ENCODE assay signal across 31 cellular contexts in genomic region chr17:41428591-41429326, GRCh38. TPM values are rescaled to one million over a fixed set of nuclear protein-coding genes. Genes with fewer than 3 reads are reported as not detected.
A peak's percentile ranks its signal among the peaks of the same experiment; 100 is the strongest.
DNase-seq lines count a peak whose midpoint lies in the region; ATAC-seq, FAIRE-seq and TF ChIP-seq lines count a peak whose summit lies in the region.
"Had no signal": no experiment of that assay in that cellular context is flagged by ENCODE, and none has a peak within 500 bp of the region (broad histone marks: within the 10 kb centered on the region; RNA-seq: fewer than 3 reads in every experiment).

No MANE protein-coding gene starts in this region.

- H3K56ac ChIP-seq in IMR-90 (ENCODE audit: extremely low read depth, insufficient read depth, low read length), result no peak overlapping the region
- no peak overlapping the region for H3K56ac ChIP-seq in H1 (replicated peaks; ENCODE audit: insufficient read length, low read depth, low read length)

- no peak overlapping the region for H3K4me3 Mint-ChIP-seq in activated naive CD4-positive, alpha-beta T cell treated with anti-CD3 and anti-CD28 coated beads, Interleukin-2, amount 10 ng/mL, durations not matched to agents 7 days and 5 days
- H3K4me3 Mint-ChIP-seq: activated B cell treated with CpG ODN at 0.5 μM for 24 hours; H9; memory B cell; naive thymus-derived CD4-positive, alpha-beta T cell; stimulated activated effector memory CD8-positive, alpha-beta T cell treated with anti-CD3 and anti-CD28 coated beads, Interleukin-12 subunit alpha, Interleukin-12 subunit beta, amount 100 ng/mL, for 72 hours had no signal

- no peak overlapping the region for H3K18ac ChIP-seq in IMR-90 (ENCODE audit: low read depth, low read length)
- H3K18ac ChIP-seq in H1 (ENCODE audit: extremely low read depth, low read length), result no peak overlapping the region

- ATAC-seq in IMR-90 (ENCODE audit: low read depth), result no peak; the same call in 1 of the 2 replicates
- ATAC-seq: foreskin keratinocyte; naive thymus-derived CD4-positive, alpha-beta T cell; PC-3; stimulated activated effector memory CD8-positive, alpha-beta T cell treated with anti-CD3 and anti-CD28 coated beads, Interleukin-12 subunit alpha, Interleukin-12 subunit beta, amount 100 ng/mL, for 72 hours had no signal

- H3K23me2 ChIP-seq in H1 (ENCODE audit: low read depth, low read length), result no peaks in the 10 kb centered on the region

- H4K91ac ChIP-seq in IMR-90 (ENCODE audit: insufficient read depth, low read depth, low read length), result no peak overlapping the region; the same call in 1 of the 2 replicates
- H4K91ac ChIP-seq in H1 (replicated peaks; ENCODE audit: insufficient read length, low read length), result no peak overlapping the region

- H4K20me1 ChIP-seq in IMR-90 (ENCODE audit: insufficient read depth, low read length), result no peaks in the 10 kb centered on the region
- H4K20me1 ChIP-seq in H1 (replicated peaks in 1 of 2; ENCODE audit: control insufficient read depth in 1 of 2, insufficient read depth in 2 of 2, low read length in 2 of 2), result no peaks in the 10 kb centered on the region

- BruUV-seq in IMR-90 (replicated peaks; lab: Mats Ljungman, UMichigan), result no TSS peak

- H2BK12ac ChIP-seq in H1 (ENCODE audit: low read depth, low read length), result no peak overlapping the region

- no peak overlapping the region for H2AK9ac ChIP-seq in IMR-90 (replicated peaks; ENCODE audit: low read depth, low read length, poor library complexity)

- H3K36me3 Mint-ChIP-seq in activated naive CD4-positive, alpha-beta T cell treated with anti-CD3 and anti-CD28 coated beads, Interleukin-2, amount 10 ng/mL, durations not matched to agents 7 days and 5 days, result no peaks in the 10 kb centered on the region
- H3K36me3 Mint-ChIP-seq: CD14-positive monocyte; memory B cell; naive thymus-derived CD4-positive, alpha-beta T cell; stimulated activated effector memory CD8-positive, alpha-beta T cell treated with anti-CD3 and anti-CD28 coated beads, Interleukin-12 subunit alpha, Interleukin-12 subunit beta, amount 100 ng/mL, for 72 hours had no signal

- no peak for TF ChIP-seq POLR2A in IMR-90 (IDR thresholded peaks at IDR 0.05; ENCODE audit: low read depth, low read length)
- no peak for TF ChIP-seq POLR2A in H1 (IDR thresholded peaks at IDR 0.05; ENCODE audit: control extremely low read depth in 1 of 2, low read depth in 2 of 2, low read length in 2 of 2)

- H3K14ac ChIP-seq in IMR-90 (replicated peaks; ENCODE audit: low read depth, low read length) (no peak overlapping the region; the same call in 1 of the 2 replicates), H1 (ENCODE audit: insufficient read length) (no peak overlapping the region)

- H2BK15ac ChIP-seq in IMR-90 (ENCODE audit: low read depth, low read length) (no peak overlapping the region), H1 (ENCODE audit: low read length) (no peak overlapping the region)

- H3K9me3 Mint-ChIP-seq in activated naive CD4-positive, alpha-beta T cell treated with anti-CD3 and anti-CD28 coated beads, Interleukin-2, amount 10 ng/mL, durations not matched to agents 7 days and 5 days, result no peaks in the 10 kb centered on the region
- H3K9me3 Mint-ChIP-seq: activated B cell treated with CpG ODN at 0.5 μM for 24 hours; CD14-positive monocyte; H9; memory B cell; stimulated activated effector memory CD8-positive, alpha-beta T cell treated with anti-CD3 and anti-CD28 coated beads, Interleukin-12 subunit alpha, Interleukin-12 subunit beta, amount 100 ng/mL, for 72 hours had no signal

- H3K4me2 ChIP-seq in IMR-90 (ENCODE audit: low read depth, low read length) (no peak overlapping the region), H1 (ENCODE audit: insufficient read depth in 1 of 2, low read depth in 2 of 2, low read length in 2 of 2) (no peak overlapping the region)

- H3K23ac ChIP-seq in IMR-90 (ENCODE audit: low read depth, low read length) (peak overlapping the region; percentile 51; the same call in 1 of the 2 replicates), H1 (ENCODE audit: insufficient read length) (no peak overlapping the region)

- H2BK20ac ChIP-seq in IMR-90 (ENCODE audit: low read depth, low read length), result no peak overlapping the region
- H2BK20ac ChIP-seq in H1 (ENCODE audit: low read length), result no peak overlapping the region

- DNase-seq in COLO829 (ENCODE audit: low spot score) (peak; percentile 97), IMR-90 (no peak), H1 (ENCODE audit: low read depth in 1 of 2, low spot score in 2 of 2) (no peak), myocyte (ENCODE audit: low read depth) (peak; percentile 47), RWPE1 (ENCODE audit: low spot score) (no peak), NCI-H2171 (lab: John Stamatoyannopoulos, UW) (no peak)
- no peak for DNase-seq in activated naive CD4-positive, alpha-beta T cell treated with anti-CD3 and anti-CD28 coated beads, Interleukin-2, amount 10 ng/mL, durations not matched to agents 7 days and 5 days
- DNase-seq in activated T-cell treated with anti-CD3 and anti-CD28 coated beads, Interleukin-2, amount 50 U/mL, for 48 hours, result no peak
- DNase-seq: activated B cell treated with CpG ODN at 0.5 μM for 24 hours; activated CD4-positive, alpha-beta T cell treated with anti-CD3 and anti-CD28 coated beads, Interleukin-2, amount 50 U/mL, for 48 hours; activated gamma-delta T cell treated with Interleukin-2 at 50 U/mL for 16 hours; adrenal gland; dermis blood vessel endothelial cell; foreskin keratinocyte; GDM1; H9; hypothalamus; kidney glomerular epithelial cell; MM.1S; naive thymus-derived CD4-positive, alpha-beta T cell; PC-3; uterus had no signal

- H4K8ac ChIP-seq in IMR-90 (ENCODE audit: low read depth in 2 of 2, low read length in 2 of 2) (no peak overlapping the region), H1 (ENCODE audit: extremely low read depth, insufficient read depth, low read length) (no peak overlapping the region)

- no peaks in the 10 kb centered on the region for H3K4me1 Mint-ChIP-seq in activated naive CD4-positive, alpha-beta T cell treated with anti-CD3 and anti-CD28 coated beads, Interleukin-2, amount 10 ng/mL, durations not matched to agents 7 days and 5 days
- H3K4me1 Mint-ChIP-seq: activated B cell treated with CpG ODN at 0.5 μM for 24 hours; memory B cell; naive thymus-derived CD4-positive, alpha-beta T cell; stimulated activated effector memory CD8-positive, alpha-beta T cell treated with anti-CD3 and anti-CD28 coated beads, Interleukin-12 subunit alpha, Interleukin-12 subunit beta, amount 100 ng/mL, for 72 hours had no signal

- TF ChIP-seq CTCF in IMR-90 (conservative IDR thresholded peaks at IDR 0.05; ENCODE audit: low read depth, low read length) (no peak), H1 (IDR thresholded peaks at IDR 0.05; ENCODE audit: control extremely low read depth in 1 of 3, insufficient read depth in 1 of 3, low read depth in 1 of 3, low read length in 3 of 3) (no peak), RWPE1 (conservative IDR thresholded peaks at IDR 0.05; ENCODE audit: low read depth) (no peak)

- H2BK5ac ChIP-seq in IMR-90 (ENCODE audit: low read depth, low read length, poor library complexity, severe bottlenecking) (no peak overlapping the region), H1 (ENCODE audit: low read depth, low read length) (no peak overlapping the region)

- dilution Hi-C loops in IMR-90 (cut with HindIII; ENCODE audit: low sequenced_read_pairs, unreplicated experiment), result no loop called here

- H3K27me3 ChIP-seq in IMR-90 (ENCODE audit: control insufficient read depth, insufficient read depth, low read length) (no peaks in the 10 kb centered on the region; the same call in 1 of the 2 replicates), H1 (replicated peaks in 1 of 4; ENCODE audit: control insufficient read depth in 3 of 4, extremely low read depth in 1 of 4, insufficient read depth in 3 of 4, low read length in 3 of 4) (no peaks in the 10 kb centered on the region)
- H3K27me3 ChIP-seq: adrenal gland, foreskin keratinocyte, SJSA1, uterus had no signal

- no peak overlapping the region for H2BK120ac ChIP-seq in IMR-90 (ENCODE audit: low read depth, low read length)
- no peak overlapping the region for H2BK120ac ChIP-seq in H1 (replicated peaks; ENCODE audit: low read depth, low read length)

- peaks cover 7% of the 10 kb centered on the region for H3K27me3 Mint-ChIP-seq in activated naive CD4-positive, alpha-beta T cell treated with anti-CD3 and anti-CD28 coated beads, Interleukin-2, amount 10 ng/mL, durations not matched to agents 7 days and 5 days

- H3K4ac ChIP-seq in IMR-90 (ENCODE audit: low read depth, low read length), result no peak overlapping the region
- H3K4ac ChIP-seq in H1 (replicated peaks; ENCODE audit: insufficient read length, low read depth, low read length), result no peak overlapping the region

- H4K5ac ChIP-seq in IMR-90 (ENCODE audit: low read depth, low read length) (no peak overlapping the region), H1 (ENCODE audit: insufficient read length, low read depth, low read length) (no peak overlapping the region)

- FAIRE-seq in H1 (lab: Jason Lieb, UNC), result no peak
- FAIRE-seq: endothelial cell of umbilical vein had no signal

- no peaks in the 10 kb centered on the region for H3K36me3 ChIP-seq in IMR-90 (ENCODE audit: control insufficient read depth, insufficient read depth, low read length)
- H3K36me3 ChIP-seq in H1 (ENCODE audit: control insufficient read depth in 2 of 4, insufficient read depth in 4 of 4, low read length in 3 of 4), result no peaks in the 10 kb centered on the region
- H3K36me3 ChIP-seq: adrenal gland, cardiac muscle cell, SJSA1, uterus had no signal

- no peaks in the 10 kb centered on the region for H3K79me2 ChIP-seq in H1 (ENCODE audit: control insufficient read depth in 1 of 2, insufficient read depth in 2 of 2, low read length in 2 of 2)
- H3K79me2 ChIP-seq: parathyroid adenoma had no signal

- CTCF ChIA-PET in IMR-90 (lab: Yijun Ruan, JAX), result no interaction called here
- CTCF ChIA-PET in H1 (lab: Charles Lee; ENCODE audit: partially characterized antibody), result interaction anchor here (0.8 to 2.0 kb wide), 3 partner anchors 11 to 220 kb away, joined by 3 to 14 read pairs (median 3); no protein-coding TSS in a partner anchor
- CTCF ChIA-PET in RWPE1 (lab: Yijun Ruan, JAX), result interaction anchor here (0.7 to 1.0 kb wide), 2 partner anchors 11 to 558 kb away, joined by 3 read pairs; no protein-coding TSS in a partner anchor
- CTCF ChIA-PET in activated naive CD4-positive, alpha-beta T cell treated with anti-CD3 and anti-CD28 coated beads, Interleukin-2, amount 10 ng/mL, durations not matched to agents 7 days and 5 days (lab: Charles Lee), result no interaction called here

- no peak for TF ChIP-seq EP300 in H1 (IDR thresholded peaks at IDR 0.05; ENCODE audit: borderline replicate concordance in 1 of 2, low read depth in 2 of 2, low read length in 2 of 2)

- H3K79me1 ChIP-seq in IMR-90 (ENCODE audit: low read depth in 1 of 2, low read length in 2 of 2) (no peaks in the 10 kb centered on the region), H1 (ENCODE audit: low read depth, low read length) (no peaks in the 10 kb centered on the region)

- no peak overlapping the region for H3K9ac ChIP-seq in IMR-90 (ENCODE audit: low read depth, low read length)
- no peak overlapping the region for H3K9ac ChIP-seq in H1 (replicated peaks in 1 of 4; ENCODE audit: extremely low read depth in 1 of 4, low read depth in 3 of 4, low read length in 3 of 4)
- H3K9ac ChIP-seq: parathyroid adenoma had no signal

- 80% methylated on average over 2 of the region's 4 CpGs; no CpG with 5 or more reads in 1 of the 2 experiments for WGBS in IMR-90 (ENCODE audit: extremely low coverage in 2 of 2, insufficient read length in 1 of 2), 2 experiments
- 76% methylated on average over 4 of the region's 4 CpGs; no CpG with 5 or more reads in 1 of the 2 experiments for WGBS in H1 (ENCODE audit: extremely low coverage in 1 of 2, insufficient coverage in 1 of 2, insufficient read length in 1 of 2, insufficient replicate concordance in 2 of 2, low coverage in 1 of 2, low lambda C conversion rate in 2 of 2, missing lambda C conversion rate in 1 of 2), 2 experiments

- no peaks in the 10 kb centered on the region for H3K9me3 ChIP-seq in IMR-90 (ENCODE audit: control insufficient read depth, insufficient read depth, low read length)
- H3K9me3 ChIP-seq in H1 (ENCODE audit: insufficient read depth in 2 of 2, low read depth in 1 of 2, low read length in 1 of 2), result no peaks in the 10 kb centered on the region
- H3K9me3 ChIP-seq: adrenal gland, SJSA1, uterus had no signal

- H3K27ac Mint-ChIP-seq in activated naive CD4-positive, alpha-beta T cell treated with anti-CD3 and anti-CD28 coated beads, Interleukin-2, amount 10 ng/mL, durations not matched to agents 7 days and 5 days, result no peak overlapping the region
- H3K27ac Mint-ChIP-seq: activated B cell treated with CpG ODN at 0.5 μM for 24 hours; H9; memory B cell; naive thymus-derived CD4-positive, alpha-beta T cell; stimulated activated effector memory CD8-positive, alpha-beta T cell treated with anti-CD3 and anti-CD28 coated beads, Interleukin-12 subunit alpha, Interleukin-12 subunit beta, amount 100 ng/mL, for 72 hours had no signal

- H3K27ac ChIP-seq in IMR-90 (ENCODE audit: insufficient read depth, low read length) (no peak overlapping the region), H1 (ENCODE audit: low read depth, low read length) (no peak overlapping the region), RWPE1 (no peak overlapping the region)
- H3K27ac ChIP-seq: adrenal gland, cardiac muscle cell, foreskin keratinocyte, parathyroid adenoma, SJSA1, uterus had no signal

- H3K4me1 ChIP-seq in IMR-90 (ENCODE audit: control insufficient read depth, insufficient read depth, low read length), result no peaks in the 10 kb centered on the region
- peaks cover 0 to 3% (median 0%) of the 10 kb centered on the region in 4 experiments; a peak in 1 of 7 replicates for H3K4me1 ChIP-seq in H1 (replicated peaks in 1 of 4; ENCODE audit: control insufficient read depth in 3 of 4, insufficient read depth in 4 of 4, low read length in 3 of 4)
- H3K4me1 ChIP-seq: adrenal gland, foreskin keratinocyte, parathyroid adenoma, SJSA1, uterus had no signal

- no peaks in the 10 kb centered on the region for H3K9me1 ChIP-seq in IMR-90 (ENCODE audit: insufficient read depth, low read length)

- H3K4me3 ChIP-seq in IMR-90 (ENCODE audit: insufficient read depth, low read depth, low read length) (no peak overlapping the region), H1 (ENCODE audit: extremely low read depth in 1 of 4, insufficient read depth in 2 of 4, low read depth in 3 of 4, low read length in 4 of 4) (no peak overlapping the region)
- H3K4me3 ChIP-seq: adrenal gland, cardiac muscle cell, SJSA1, uterus had no signal

- POLR2A ChIA-PET in IMR-90 (lab: Charles Lee; ENCODE audit: unreplicated experiment) (no interaction called here), H1 (lab: Charles Lee; ENCODE audit: partially characterized antibody) (no interaction called here), RWPE1 (lab: Yijun Ruan, JAX; ENCODE audit: low non-redundant PET) (no interaction called here)

- in situ Hi-C loops in IMR-90 (cut with MboI; ENCODE audit: low sequenced_read_pairs), result no loop called here

- intact Hi-C loops in IMR-90 (cut with micrococcal nuclease), result no loop called here

- H2AK5ac ChIP-seq in IMR-90 (ENCODE audit: low read depth, low read length) (no peak overlapping the region), H1 (ENCODE audit: low read depth, low read length) (no peak overlapping the region)

- H2AFZ ChIP-seq in IMR-90 (replicated peaks; ENCODE audit: low read length, poor library complexity) (no peak overlapping the region), H1 (ENCODE audit: low read length) (no peak overlapping the region)
- H2AFZ ChIP-seq: parathyroid adenoma had no signal

- TF ChIP-seq RAD21 in IMR-90 (IDR thresholded peaks at IDR 0.05; ENCODE audit: low read length) (no peak), H1 (IDR thresholded peaks at IDR 0.05 in 1 of 2, conservative IDR thresholded peaks at IDR 0.05 in 1 of 2; ENCODE audit: low read depth in 2 of 2, low read length in 2 of 2) (no peak)

RNA-seq across cellular contexts. Expression of gene KRT37, which starts 4.4 kb away (rescaled TPM):
- total RNA-seq in IMR-90 (2012; rRNA removed) (not detected in 2 replicates), myocyte (not detected in 2 replicates)
- polyA plus RNA-seq in IMR-90 (2012; rRNA removed) (not detected in 2 replicates), H1 (2011; rRNA removed) (not detected in 2 replicates)
- not detected in 2 replicates for polyA plus RNA-seq in IMR-90 (2012; cell fraction: cytosol; rRNA removed)
- not detected in 2 replicates for polyA plus RNA-seq in IMR-90 (2012; cell fraction: nucleus; rRNA removed; ENCODE audit: low replicate concordance)
- total RNA-seq in H1 (2021; fragmentation: NEBNext Ultra II Directional; extraction: Animal tissue kit (Norgen Biotek cat#: 25700)), result not detected in 2 replicates
- polyA plus RNA-seq in H1 (2011; cell fraction: cytosol; rRNA removed), result not detected
- not detected for polyA plus RNA-seq in H1 (2011; cell fraction: nucleus; rRNA removed)
- not detected in 4 replicates for polyA plus RNA-seq in H1 (2012, experiment 1 of 2)
- not detected for polyA plus RNA-seq in H1 (2012, experiment 2 of 2)
- not detected for polyA plus RNA-seq in H1 (2013, experiment 1 of 2)
- polyA plus RNA-seq in H1 (2013, experiment 2 of 2), result not detected
- not detected in 2 replicates for polyA minus RNA-seq in H1 (2011; rRNA and poly(A)+ RNA removed)
- not detected for polyA minus RNA-seq in H1 (2011; cell fraction: cytosol; rRNA and poly(A)+ RNA removed)
- not detected for polyA minus RNA-seq in H1 (2011; cell fraction: nucleus; rRNA and poly(A)+ RNA removed)
- not detected for polyA plus RNA-seq in myocyte (2012)
- total RNA-seq: activated B cell treated with CpG ODN at 0.5 μM for 24 hours; adrenal gland; cardiac muscle cell; dermis blood vessel endothelial cell; endothelial cell of umbilical vein; foreskin keratinocyte; H9; naive thymus-derived CD4-positive, alpha-beta T cell; SJSA1; T-helper 2 cell treated with Interferon-gamma antibody and Interleukin-4, amounts not matched to agents 100 ng/mL and 5 ng/mL, for 36 hours; temporal lobe; uterus had no signal
- polyA plus RNA-seq: adrenal gland; cardiac muscle cell; CD14-positive monocyte; endothelial cell of umbilical vein; naive thymus-derived CD4-positive, alpha-beta T cell had no signal

RNA-seq across cellular contexts. Expression of gene KRT38, which starts 12.0 kb away (rescaled TPM):
- total RNA-seq in IMR-90 (2012; rRNA removed), result not detected in 2 replicates
- polyA plus RNA-seq in IMR-90 (2012; rRNA removed), result 0.04 and 0.09 TPM in 2 replicates
- polyA plus RNA-seq in IMR-90 (2012; cell fraction: cytosol; rRNA removed), result 0.04 and 0.09 TPM in 2 replicates
- polyA plus RNA-seq in IMR-90 (2012; cell fraction: nucleus; rRNA removed; ENCODE audit: low replicate concordance), result 0.02 and 0.03 TPM in 2 replicates
- not detected in 2 replicates for total RNA-seq in H1 (2021; fragmentation: NEBNext Ultra II Directional; extraction: Animal tissue kit (Norgen Biotek cat#: 25700))
- polyA plus RNA-seq in H1 (2011; rRNA removed), result not detected in 2 replicates
- not detected for polyA plus RNA-seq in H1 (2011; cell fraction: cytosol; rRNA removed)
- polyA plus RNA-seq in H1 (2011; cell fraction: nucleus; rRNA removed), result not detected
- not detected in 4 replicates for polyA plus RNA-seq in H1 (2012, experiment 1 of 2)
- polyA plus RNA-seq in H1 (2012, experiment 2 of 2), result not detected
- polyA plus RNA-seq in H1 (2013, experiment 1 of 2), result not detected
- not detected for polyA plus RNA-seq in H1 (2013, experiment 2 of 2)
- not detected in 2 replicates for polyA minus RNA-seq in H1 (2011; rRNA and poly(A)+ RNA removed)
- polyA minus RNA-seq in H1 (2011; cell fraction: cytosol; rRNA and poly(A)+ RNA removed), result not detected
- not detected for polyA minus RNA-seq in H1 (2011; cell fraction: nucleus; rRNA and poly(A)+ RNA removed)
- total RNA-seq in myocyte, result not detected in 2 replicates
- polyA plus RNA-seq in myocyte (2012), result not detected
- total RNA-seq: activated B cell treated with CpG ODN at 0.5 μM for 24 hours; adrenal gland; cardiac muscle cell; dermis blood vessel endothelial cell; endothelial cell of umbilical vein; foreskin keratinocyte; H9; naive thymus-derived CD4-positive, alpha-beta T cell; PC-3; SJSA1; T-helper 2 cell treated with Interferon-gamma antibody and Interleukin-4, amounts not matched to agents 100 ng/mL and 5 ng/mL, for 36 hours; temporal lobe; uterus had no signal
- polyA plus RNA-seq: adrenal gland; cardiac muscle cell; CD14-positive monocyte; endothelial cell of umbilical vein; foreskin keratinocyte; naive thymus-derived CD4-positive, alpha-beta T cell had no signal

RNA-seq across cellular contexts. Expression of gene KRT31, which starts 31.4 kb away (rescaled TPM):
- total RNA-seq in IMR-90 (2012; rRNA removed) (not detected in 2 replicates), myocyte (0.52 and 0.86 TPM in 2 replicates)
- polyA plus RNA-seq in IMR-90 (2012; rRNA removed) (0.05 TPM in 1 of 2 replicates, not detected in the other), H1 (2011; rRNA removed) (not detected in 2 replicates)
- not detected in 2 replicates for polyA plus RNA-seq in IMR-90 (2012; cell fraction: cytosol; rRNA removed)
- polyA plus RNA-seq in IMR-90 (2012; cell fraction: nucleus; rRNA removed; ENCODE audit: low replicate concordance), result 0.07 and 0.08 TPM in 2 replicates
- not detected in 2 replicates for total RNA-seq in H1 (2021; fragmentation: NEBNext Ultra II Directional; extraction: Animal tissue kit (Norgen Biotek cat#: 25700))
- not detected for polyA plus RNA-seq in H1 (2011; cell fraction: cytosol; rRNA removed)
- polyA plus RNA-seq in H1 (2011; cell fraction: nucleus; rRNA removed), result not detected
- polyA plus RNA-seq in H1 (2012, experiment 1 of 2), result not detected in 4 replicates
- not detected for polyA plus RNA-seq in H1 (2012, experiment 2 of 2)
- polyA plus RNA-seq in H1 (2013, experiment 1 of 2), result not detected
- polyA plus RNA-seq in H1 (2013, experiment 2 of 2), result not detected
- polyA minus RNA-seq in H1 (2011; rRNA and poly(A)+ RNA removed), result not detected in 2 replicates
- polyA minus RNA-seq in H1 (2011; cell fraction: cytosol; rRNA and poly(A)+ RNA removed), result not detected
- not detected for polyA minus RNA-seq in H1 (2011; cell fraction: nucleus; rRNA and poly(A)+ RNA removed)
- 0.96 TPM for polyA plus RNA-seq in myocyte (2012)
- total RNA-seq: activated B cell treated with CpG ODN at 0.5 μM for 24 hours; adrenal gland; cardiac muscle cell; dermis blood vessel endothelial cell; endothelial cell of umbilical vein; H9; naive thymus-derived CD4-positive, alpha-beta T cell; PC-3; SJSA1; T-helper 2 cell treated with Interferon-gamma antibody and Interleukin-4, amounts not matched to agents 100 ng/mL and 5 ng/mL, for 36 hours; uterus had no signal
- polyA plus RNA-seq: adrenal gland; cardiac muscle cell; CD14-positive monocyte; endothelial cell of umbilical vein; naive thymus-derived CD4-positive, alpha-beta T cell had no signal

RNA-seq across cellular contexts. Expression of gene KRT32, which starts 38.4 kb away (rescaled TPM):
- total RNA-seq in IMR-90 (2012; rRNA removed), result not detected in 2 replicates
- polyA plus RNA-seq in IMR-90 (2012; rRNA removed), result 0.06 and 0.09 TPM in 2 replicates
- polyA plus RNA-seq in IMR-90 (2012; cell fraction: cytosol; rRNA removed), result 0.07 TPM in 1 of 2 replicates, not detected in the other
- 0.07 and 0.14 TPM in 2 replicates for polyA plus RNA-seq in IMR-90 (2012; cell fraction: nucleus; rRNA removed; ENCODE audit: low replicate concordance)
- not detected in 2 replicates for total RNA-seq in H1 (2021; fragmentation: NEBNext Ultra II Directional; extraction: Animal tissue kit (Norgen Biotek cat#: 25700))
- polyA plus RNA-seq in H1 (2011; rRNA removed), result not detected in 2 replicates
- not detected for polyA plus RNA-seq in H1 (2011; cell fraction: cytosol; rRNA removed)
- not detected for polyA plus RNA-seq in H1 (2011; cell fraction: nucleus; rRNA removed)
- not detected in 4 replicates for polyA plus RNA-seq in H1 (2012, experiment 1 of 2)
- polyA plus RNA-seq in H1 (2012, experiment 2 of 2), result not detected
- polyA plus RNA-seq in H1 (2013, experiment 1 of 2), result not detected
- polyA plus RNA-seq in H1 (2013, experiment 2 of 2), result not detected
- not detected in 2 replicates for polyA minus RNA-seq in H1 (2011; rRNA and poly(A)+ RNA removed)
- polyA minus RNA-seq in H1 (2011; cell fraction: cytosol; rRNA and poly(A)+ RNA removed), result not detected
- not detected for polyA minus RNA-seq in H1 (2011; cell fraction: nucleus; rRNA and poly(A)+ RNA removed)
- total RNA-seq in myocyte, result not detected in 2 replicates
- not detected for polyA plus RNA-seq in myocyte (2012)
- total RNA-seq: activated B cell treated with CpG ODN at 0.5 μM for 24 hours; adrenal gland; cardiac muscle cell; dermis blood vessel endothelial cell; endothelial cell of umbilical vein; foreskin keratinocyte; H9; naive thymus-derived CD4-positive, alpha-beta T cell; SJSA1; T-helper 2 cell treated with Interferon-gamma antibody and Interleukin-4, amounts not matched to agents 100 ng/mL and 5 ng/mL, for 36 hours; temporal lobe; uterus had no signal
- polyA plus RNA-seq: adrenal gland; cardiac muscle cell; CD14-positive monocyte; endothelial cell of umbilical vein; foreskin keratinocyte; naive thymus-derived CD4-positive, alpha-beta T cell had no signal

RNA-seq across cellular contexts. Expression of gene KRT34, which starts 46.7 kb away (rescaled TPM):
- total RNA-seq in IMR-90 (2012; rRNA removed) (3.6 and 3.9 TPM in 2 replicates), myocyte (0.16 TPM in 1 of 2 replicates, not detected in the other)
- polyA plus RNA-seq in IMR-90 (2012; rRNA removed) (3.4 and 4.2 TPM in 2 replicates), H1 (2011; rRNA removed) (not detected in 2 replicates)
- 1.6 and 2.5 TPM in 2 replicates for polyA plus RNA-seq in IMR-90 (2012; cell fraction: cytosol; rRNA removed)
- 1.4 and 3.1 TPM in 2 replicates for polyA plus RNA-seq in IMR-90 (2012; cell fraction: nucleus; rRNA removed; ENCODE audit: low replicate concordance)
- total RNA-seq in H1 (2021; fragmentation: NEBNext Ultra II Directional; extraction: Animal tissue kit (Norgen Biotek cat#: 25700)), result not detected in 2 replicates
- not detected for polyA plus RNA-seq in H1 (2011; cell fraction: cytosol; rRNA removed)
- polyA plus RNA-seq in H1 (2011; cell fraction: nucleus; rRNA removed), result not detected
- not detected in 4 replicates for polyA plus RNA-seq in H1 (2012, experiment 1 of 2)
- not detected for polyA plus RNA-seq in H1 (2012, experiment 2 of 2)
- polyA plus RNA-seq in H1 (2013, experiment 1 of 2), result not detected
- not detected for polyA plus RNA-seq in H1 (2013, experiment 2 of 2)
- not detected in 2 replicates for polyA minus RNA-seq in H1 (2011; rRNA and poly(A)+ RNA removed)
- polyA minus RNA-seq in H1 (2011; cell fraction: cytosol; rRNA and poly(A)+ RNA removed), result not detected
- polyA minus RNA-seq in H1 (2011; cell fraction: nucleus; rRNA and poly(A)+ RNA removed), result not detected
- polyA plus RNA-seq in myocyte (2012), result 0.42 TPM
- total RNA-seq: activated B cell treated with CpG ODN at 0.5 μM for 24 hours; adrenal gland; cardiac muscle cell; endothelial cell of umbilical vein; H9; naive thymus-derived CD4-positive, alpha-beta T cell; T-helper 2 cell treated with Interferon-gamma antibody and Interleukin-4, amounts not matched to agents 100 ng/mL and 5 ng/mL, for 36 hours had no signal
- polyA plus RNA-seq: adrenal gland; cardiac muscle cell; CD14-positive monocyte; endothelial cell of umbilical vein; naive thymus-derived CD4-positive, alpha-beta T cell had no signal

Comparison
In these comparisons a context has a peak if more than half of its experiments do, and no peak if none do; other contexts are left out.
1. DNase-seq: peak in COLO829 (single experiment) and myocyte (single experiment); none in IMR-90 (single experiment), H1 (0 of 2), RWPE1 (single experiment), activated naive CD4-positive, alpha-beta T cell treated with anti-CD3 and anti-CD28 coated beads, Interleukin-2, amount 10 ng/mL, durations not matched to agents 7 days and 5 days (single experiment), activated T-cell treated with anti-CD3 and anti-CD28 coated beads, Interleukin-2, amount 50 U/mL, for 48 hours (0 of 2) and NCI-H2171 (single experiment).
2. CTCF ChIA-PET loops: an anchor here in H1 (0.8 to 2.0 kb wide) and RWPE1 (0.7 to 1.0 kb wide); none called in IMR-90 and activated naive CD4-positive, alpha-beta T cell treated with anti-CD3 and anti-CD28 coated beads, Interleukin-2, amount 10 ng/mL, durations not matched to agents 7 days and 5 days.